ENCODE assay signal across 8 cellular contexts in the genomic region with DNA sequence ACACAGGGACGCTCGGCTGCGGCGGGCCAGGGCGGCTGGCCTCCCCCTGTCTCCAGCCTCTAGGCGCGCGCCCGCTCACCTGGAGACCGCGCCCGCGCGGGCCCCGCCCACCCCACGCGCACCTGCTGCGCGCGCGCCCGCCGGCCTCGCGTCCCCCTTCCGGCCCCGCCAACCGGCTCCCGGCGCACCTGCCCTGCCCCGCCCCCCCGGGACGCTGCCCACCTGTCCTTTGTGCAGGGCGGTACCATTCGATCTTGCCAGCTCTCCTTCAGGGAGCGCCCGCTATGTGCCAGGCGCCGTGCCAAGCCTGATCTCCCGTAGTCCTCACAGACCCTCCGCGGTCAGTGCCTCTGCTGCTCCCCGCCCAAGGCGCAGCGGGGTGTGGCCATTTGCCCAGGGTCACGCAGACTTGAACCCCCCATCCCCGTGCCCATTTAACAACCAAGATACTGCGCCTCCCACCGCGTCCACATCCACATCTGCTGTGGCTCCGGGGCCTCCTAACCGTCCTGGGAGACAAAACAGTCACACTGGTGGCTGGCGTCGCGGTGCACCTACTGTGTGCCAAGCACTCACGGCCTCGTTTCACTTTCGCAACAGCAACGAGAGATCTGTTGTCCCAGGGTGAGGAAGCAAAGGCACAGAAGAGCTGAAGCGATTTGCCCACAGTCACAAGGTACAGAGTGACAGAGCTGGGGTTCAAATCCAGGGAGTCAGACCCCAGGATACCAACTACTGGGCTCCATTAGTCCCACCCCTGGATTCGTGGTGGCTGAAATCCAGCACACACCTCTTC. TPM values are rescaled to one million over a fixed set of nuclear protein-coding genes. Genes with fewer than 3 reads are reported as not detected.
DNase-seq lines count a peak whose midpoint lies in the region; ATAC-seq and TF ChIP-seq lines count a peak whose summit lies in the region.

No MANE protein-coding gene starts in this region.

- H3K9me3 ChIP-seq in parathyroid adenoma (ENCODE audit: control insufficient read depth, low read length): no peaks in the 10 kb centered on the region

- H2AFZ ChIP-seq in parathyroid adenoma: peak overlapping the region; percentile 73

- H3K4me2 ChIP-seq in parathyroid adenoma (ENCODE audit: low read length): peak overlapping the region; percentile 82

- DNase-seq in COR-L47 (lab: John Stamatoyannopoulos, UW) (peak; percentile 98), NCI-H510A (lab: John Stamatoyannopoulos, UW) (peak; percentile 85), fibroblast of pulmonary artery (ENCODE audit: low read depth) (no peak), mesenteric fat pad (ENCODE audit: low spot score) (no peak)
- DNase-seq in activated T-cell treated with anti-CD3 and anti-CD28 coated beads, Interleukin-2, amount 50 U/mL, for 1 hour: peak; percentile 74

- TF ChIP-seq CTCF in fibroblast of pulmonary artery (IDR thresholded peaks at IDR 0.05; ENCODE audit: low read length, missing control alignments) (no peak), parathyroid adenoma (IDR thresholded peaks at IDR 0.05) (no peak)

- no peak overlapping the region for H3K9ac ChIP-seq in parathyroid adenoma

- H3K79me2 ChIP-seq in parathyroid adenoma: no peaks in the 10 kb centered on the region

- H3K4me3 ChIP-seq in fibroblast of pulmonary artery (replicated peaks; ENCODE audit: low read depth, low read length) (peak overlapping the region; percentile 12), parathyroid adenoma (ENCODE audit: low read depth, low read length) (peak overlapping the region; percentile 45)

- H3K27ac ChIP-seq in parathyroid adenoma: no peak overlapping the region

- H3K36me3 ChIP-seq in parathyroid adenoma (ENCODE audit: control insufficient read depth, insufficient read depth, low read length): no peaks in the 10 kb centered on the region

- peak; percentile 22 for ATAC-seq in HG03039 (IDR thresholded peaks at IDR 0.05; ENCODE audit: unreplicated experiment)
- ATAC-seq in HG02938 (IDR thresholded peaks at IDR 0.05; ENCODE audit: unreplicated experiment): no peak

- H3K27me3 ChIP-seq in parathyroid adenoma (ENCODE audit: control insufficient read depth, insufficient read depth, low read length): no peaks in the 10 kb centered on the region

- H3K4me1 ChIP-seq in parathyroid adenoma: peaks cover 5% of the 10 kb centered on the region

RNA-seq across cellular contexts. Expression of gene NOL4L, which starts 48.1 kb away (rescaled TPM):
- total RNA-seq in mesenteric fat pad: 21.5 TPM

Comparison
In these comparisons a context has a peak if more than half of its experiments do, and no peak if none do; other contexts are left out.
1. DNase-seq: peak in COR-L47 (single experiment), NCI-H510A (single experiment) and activated T-cell treated with anti-CD3 and anti-CD28 coated beads, Interleukin-2, amount 50 U/mL, for 1 hour (single experiment); none in fibroblast of pulmonary artery (single experiment) and mesenteric fat pad (single experiment).